ENCODE assay signal across 8 cellular contexts in the genomic region with DNA sequence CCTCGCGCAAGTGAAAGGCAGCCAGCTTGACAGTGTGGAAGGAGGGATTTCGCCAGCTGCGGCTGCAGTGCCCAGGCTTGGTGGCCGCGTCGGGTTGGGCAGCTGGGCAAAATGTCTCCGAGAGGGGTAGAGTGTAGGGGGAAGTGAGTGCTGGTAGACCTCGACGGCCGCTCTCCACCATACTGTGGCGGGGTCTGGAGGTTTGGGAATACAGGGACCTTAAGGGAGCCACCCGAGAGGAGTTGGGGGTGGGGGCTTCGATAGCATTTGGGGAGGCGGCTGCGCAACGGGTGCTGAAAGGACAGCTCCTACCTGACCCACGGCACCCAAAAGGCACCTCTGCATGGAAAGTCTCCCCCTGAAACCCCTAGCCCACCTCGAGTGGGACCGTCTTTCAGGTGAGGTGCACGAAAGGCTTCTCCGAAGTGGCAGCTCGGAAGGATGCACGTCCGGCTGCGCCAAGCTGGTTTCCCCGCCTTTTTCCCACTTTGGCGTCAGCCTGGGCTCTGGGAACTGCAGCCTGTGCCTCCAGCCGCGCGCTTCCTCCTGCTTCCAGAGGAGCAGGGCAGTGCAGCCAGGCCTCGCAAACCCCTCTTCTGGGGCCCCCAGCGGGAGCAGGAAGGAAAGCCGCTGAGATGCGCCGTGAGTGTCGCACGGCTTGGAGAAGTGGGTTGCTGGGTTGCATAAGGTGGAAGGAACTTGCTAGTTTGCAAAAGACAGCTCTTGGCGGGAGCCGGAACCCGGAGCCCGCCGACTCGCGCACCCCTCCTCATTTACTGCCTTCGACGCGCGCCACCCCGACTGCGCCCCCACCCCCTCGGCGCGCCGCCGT. TPM values are rescaled to one million over a fixed set of nuclear protein-coding genes. Genes with fewer than 3 reads are reported as not detected.
DNase-seq lines count a peak whose midpoint lies in the region; ATAC-seq and TF ChIP-seq lines count a peak whose summit lies in the region.

No MANE protein-coding gene starts in this region.

- H3K9me3 ChIP-seq in HUES64 (ENCODE audit: insufficient read depth, low read depth, low read length), result no peaks in the 10 kb centered on the region
- no peaks in the 10 kb centered on the region for H3K9me3 ChIP-seq in adrenal gland (replicated peaks in 1 of 3)
- H3K9me3 ChIP-seq in trophoblast cell (ENCODE audit: insufficient read depth, low read depth, low read length), result no peaks in the 10 kb centered on the region

- no peak for TF ChIP-seq CTCF in adrenal gland (IDR thresholded peaks at IDR 0.05)

- peak overlapping the region; percentile 76 for H4K91ac ChIP-seq in trophoblast cell (ENCODE audit: low read depth, low read length)

- no peak overlapping the region for H2AK5ac ChIP-seq in trophoblast cell (ENCODE audit: low read length)

- peak overlapping the region; percentile 37 for H4K8ac ChIP-seq in trophoblast cell (ENCODE audit: low read depth, low read length)

- H3K23ac ChIP-seq in trophoblast cell (ENCODE audit: low read length), result no peak overlapping the region

- no peak overlapping the region for H2AFZ ChIP-seq in trophoblast cell (ENCODE audit: insufficient read depth, low read length, poor library complexity)

- H3K4me1 ChIP-seq in HUES64 (ENCODE audit: insufficient read depth, low read length) (peaks cover 24% of the 10 kb centered on the region), adrenal gland (replicated peaks in 1 of 2) (peaks cover 19 to 52% of the 10 kb centered on the region in 2 donors), trophoblast cell (ENCODE audit: control insufficient read depth in 1 of 2, insufficient read depth in 2 of 2, low read length in 2 of 2) (peaks cover 5 to 10% of the 10 kb centered on the region in 2 experiments)

- H3K4me3 ChIP-seq in HUES64 (ENCODE audit: low read length) (peak overlapping the region; percentile 82), adrenal gland (peak overlapping the region in 3 of 4 donors; percentile 63 to 95 (median 93)), trophoblast cell (ENCODE audit: low read depth, low read length) (peak overlapping the region; percentile 68)

- WGBS in HUES64, result 1% methylated on average over 56 of the region's 56 CpGs
- 0 to 1% (median 1%) methylated on average over 27 to 56 of the region's 56 CpGs for WGBS in adrenal gland, 4 donors
- WGBS in trophoblast cell (ENCODE audit: extremely low coverage, insufficient coverage, insufficient read length), result no CpG with 5 or more reads among the region's 56 CpGs

- H3K14ac ChIP-seq in trophoblast cell (ENCODE audit: low read length), result peak overlapping the region; percentile 78

- no peak overlapping the region for H3K4ac ChIP-seq in trophoblast cell (ENCODE audit: low read depth, low read length)

- peak overlapping the region; percentile 84 for H3K9ac ChIP-seq in HUES64 (ENCODE audit: low read depth, low read length)
- H3K9ac ChIP-seq in trophoblast cell (ENCODE audit: low read length), result peak overlapping the region; percentile 28

- H4K12ac ChIP-seq in trophoblast cell (ENCODE audit: low read depth, low read length), result peak overlapping the region; percentile 46

- H3K27ac ChIP-seq in HUES64 (ENCODE audit: low read depth, low read length), result peak overlapping the region; percentile 100
- peak overlapping the region; percentile 97 to 100 (median 99) for H3K27ac ChIP-seq in adrenal gland
- peak overlapping the region; percentile 72 for H3K27ac ChIP-seq in trophoblast cell (ENCODE audit: low read depth, low read length)

- H3K36me3 ChIP-seq in HUES64 (ENCODE audit: insufficient read depth, low read length) (peaks cover 56% of the 10 kb centered on the region), adrenal gland (replicated peaks in 1 of 2) (peaks cover 0 to 37% of the 10 kb centered on the region in 2 donors), trophoblast cell (ENCODE audit: control insufficient read depth in 1 of 2, insufficient read depth in 2 of 2, low read length in 2 of 2) (peaks cover 18 to 45% of the 10 kb centered on the region in 2 experiments)

- peaks cover 5% of the 10 kb centered on the region for H3K79me2 ChIP-seq in trophoblast cell (ENCODE audit: control insufficient read depth, insufficient read depth, low read length, poor library complexity)

- peak overlapping the region; percentile 94 for H3K4me2 ChIP-seq in trophoblast cell (ENCODE audit: low read length)

- H3K18ac ChIP-seq in trophoblast cell (ENCODE audit: low read length), result peak overlapping the region; percentile 42

- DNase-seq in CMK (ENCODE audit: low read depth) (peak; percentile 79), RPMI8226 (peak; percentile 61), adrenal gland (peak; percentile 64 to 89 (median 81)), left cardiac atrium (peak; percentile 73), trophoblast cell (peak; percentile 70 to 78)

- peak overlapping the region; percentile 62 for H2BK5ac ChIP-seq in trophoblast cell (ENCODE audit: low read depth, low read length, poor library complexity)

- peak overlapping the region; percentile 56 for H2BK120ac ChIP-seq in trophoblast cell (ENCODE audit: insufficient read depth, low read length, poor library complexity)

- ATAC-seq in GM19455 (IDR thresholded peaks at IDR 0.05; ENCODE audit: unreplicated experiment) (peak; percentile 13), left cardiac atrium (peak; percentile 35 to 36), HG03108 (IDR thresholded peaks at IDR 0.05; ENCODE audit: unreplicated experiment) (no peak)

- no peaks in the 10 kb centered on the region for H3K27me3 ChIP-seq in HUES64 (ENCODE audit: insufficient read depth, low read length)
- H3K27me3 ChIP-seq in adrenal gland, result no peaks in the 10 kb centered on the region
- no peaks in the 10 kb centered on the region for H3K27me3 ChIP-seq in trophoblast cell (ENCODE audit: insufficient read depth, low read length)

- no peak for TF ChIP-seq POLR2A in adrenal gland (IDR thresholded peaks at IDR 0.05)

- no peak overlapping the region for H2BK12ac ChIP-seq in trophoblast cell (ENCODE audit: low read length)

- intact Hi-C loops in adrenal gland (cut with DNase I), result no loop called here
- intact Hi-C loops in left cardiac atrium (cut with DNase I), result loop anchor here in 1 of 2 donors (2.0 kb wide), 1 partner anchor 29 kb away; no protein-coding TSS in a partner anchor

- H3K79me1 ChIP-seq in trophoblast cell (ENCODE audit: low read length), result peaks cover 7% of the 10 kb centered on the region

RNA-seq across cellular contexts. Expression of gene HMGN2, which starts 0.5 kb away (rescaled TPM):
- polyA plus RNA-seq in HUES64 (2013, experiment 1 of 2), result 939 TPM
- polyA plus RNA-seq in HUES64 (2013, experiment 2 of 2), result 892 TPM
- total RNA-seq in adrenal gland (100 to 1,000 TPM; 118 to 390 (median 289) TPM), left cardiac atrium (100 to 1,000 TPM; 125 to 165 TPM)
- polyA plus RNA-seq in adrenal gland, result 100 to 1,000 TPM; 313 to 415 (median 404) TPM
- 468 and 486 TPM in 2 replicates for polyA plus RNA-seq in trophoblast cell (2013)

RNA-seq across cellular contexts. Expression of gene DHDDS, which starts 39.6 kb away (rescaled TPM):
- 27.5 TPM for polyA plus RNA-seq in HUES64 (2013, experiment 1 of 2)
- polyA plus RNA-seq in HUES64 (2013, experiment 2 of 2), result 26.1 TPM
- total RNA-seq in adrenal gland (10 to 100 TPM; 33.2 to 64.9 (median 43.7) TPM), left cardiac atrium (10 to 100 TPM; 44.7 to 49.6 TPM)
- 10 to 100 TPM; 24.0 to 77.2 (median 31.5) TPM for polyA plus RNA-seq in adrenal gland
- polyA plus RNA-seq in trophoblast cell (2013), result 46.2 and 49.7 TPM in 2 replicates

RNA-seq across cellular contexts. Expression of gene RPS6KA1, which starts 57.8 kb away (rescaled TPM):
- 28.6 TPM for polyA plus RNA-seq in HUES64 (2013, experiment 1 of 2)
- polyA plus RNA-seq in HUES64 (2013, experiment 2 of 2), result 30.1 TPM
- total RNA-seq in adrenal gland (10 to 100 TPM; 37.7 to 50.5 (median 40.1) TPM), left cardiac atrium (1 to 10 TPM; 7.4 to 9.3 TPM)
- 10 to 100 TPM; 17.1 to 45.8 (median 28.4) TPM for polyA plus RNA-seq in adrenal gland
- 45.7 and 48.1 TPM in 2 replicates for polyA plus RNA-seq in trophoblast cell (2013)
